21 cellular contexts compared by ENCODE assay signal in genomic region chr11:131991606-131992005, GRCh38.
DNase-seq lines count a peak whose midpoint lies in the region; FAIRE-seq and TF ChIP-seq lines count a peak whose summit lies in the region.
"Had no signal": no experiment of that assay in that cellular context is flagged by ENCODE, and none has a peak within 500 bp of the region (broad histone marks: within the 10 kb centered on the region; RNA-seq: fewer than 3 reads in every experiment).

No MANE protein-coding gene starts in this region.

- peaks cover 10% of the 10 kb centered on the region for H3K9me3 ChIP-seq in mammary epithelial cell (replicated peaks; ENCODE audit: insufficient read depth, low read length)
- peaks cover 8 to 16% of the 10 kb centered on the region in 2 donors for H3K9me3 ChIP-seq in breast epithelium
- H3K9me3 ChIP-seq in keratinocyte (ENCODE audit: control insufficient read depth, low read depth, low read length): peaks cover 4% of the 10 kb centered on the region
- H3K9me3 ChIP-seq: A549 had no signal

- no peak overlapping the region for H3K27ac ChIP-seq in mammary epithelial cell (ENCODE audit: insufficient read depth, low read depth, low read length)
- H3K27ac ChIP-seq in breast epithelium: no peak overlapping the region
- no peak overlapping the region for H3K27ac ChIP-seq in keratinocyte (ENCODE audit: control insufficient read depth, insufficient read depth, low read length)
- H3K27ac ChIP-seq in dorsolateral prefrontal cortex: no peak overlapping the region
- H3K27ac ChIP-seq: 22Rv1; A549; BLaER1 treated with 17β-estradiol and CSF1 and Interleukin-3, amounts not matched to agents 10 nM and 100 nM; C4-2B had no signal

- H3K4me2 ChIP-seq in mammary epithelial cell (ENCODE audit: insufficient read depth, low read depth, low read length) (no peak overlapping the region), keratinocyte (ENCODE audit: control insufficient read depth, extremely low read depth, insufficient read depth, low read depth, low read length) (no peak overlapping the region)
- H3K4me2 ChIP-seq: A549; BLaER1 treated with 17β-estradiol and CSF1 and Interleukin-3, amounts not matched to agents 10 nM and 100 nM had no signal

- TF ChIP-seq CTCF in mammary epithelial cell (conservative IDR thresholded peaks at IDR 0.05 in 1 of 2, IDR thresholded peaks at IDR 0.05 in 1 of 2; ENCODE audit: extremely low read depth in 1 of 2, insufficient read depth in 1 of 2, low read depth in 1 of 2, low read length in 2 of 2) (no peak), breast epithelium (IDR thresholded peaks at IDR 0.05) (no peak), keratinocyte (optimal IDR thresholded peaks at IDR 0.05 in 1 of 3, IDR thresholded peaks at IDR 0.05 in 1 of 3, conservative IDR thresholded peaks at IDR 0.05 in 1 of 3; ENCODE audit: extremely low read depth in 1 of 3, insufficient read depth in 2 of 3, low read length in 3 of 3) (no peak), dorsolateral prefrontal cortex (IDR thresholded peaks at IDR 0.05 in 54 of 56, conservative IDR thresholded peaks at IDR 0.05 in 2 of 56; ENCODE audit: low read depth in 1 of 56, partially characterized antibody in 56 of 56) (no peak)

- H3K36me3 ChIP-seq in mammary epithelial cell (ENCODE audit: insufficient read depth, low read length): no peaks in the 10 kb centered on the region
- H3K36me3 ChIP-seq in breast epithelium: no peaks in the 10 kb centered on the region
- H3K36me3 ChIP-seq in keratinocyte (ENCODE audit: control insufficient read depth in 2 of 2, extremely low read depth in 1 of 2, insufficient read depth in 2 of 2, low read length in 2 of 2): no peaks in the 10 kb centered on the region
- H3K36me3 ChIP-seq: BLaER1 treated with 17β-estradiol and CSF1 and Interleukin-3, amounts not matched to agents 10 nM and 100 nM had no signal

- H3K9me1 ChIP-seq in keratinocyte (ENCODE audit: control insufficient read depth, extremely low read depth, insufficient read depth, low read length): no peaks in the 10 kb centered on the region

- WGBS in mammary epithelial cell (ENCODE audit: low coverage, missing lambda C conversion rate): 100% methylated on average over 2 of the region's 2 CpGs

- no peak overlapping the region for H2AFZ ChIP-seq in mammary epithelial cell (ENCODE audit: low read depth, low read length)
- no peak overlapping the region for H2AFZ ChIP-seq in keratinocyte (ENCODE audit: control insufficient read depth, low read length)

- CTCF ChIA-PET in mammary epithelial cell (lab: Charles Lee; ENCODE audit: low non-redundant PET): no interaction called here

- H3K79me2 ChIP-seq in mammary epithelial cell (ENCODE audit: insufficient read depth, low read length) (no peaks in the 10 kb centered on the region), keratinocyte (ENCODE audit: control insufficient read depth, insufficient read depth, low read length) (no peaks in the 10 kb centered on the region)

- no TSS peak for BruUV-seq in mammary epithelial cell (replicated peaks; lab: Mats Ljungman, UMichigan)

- H3K4me1 ChIP-seq in mammary epithelial cell (ENCODE audit: insufficient read depth, low read length) (peaks cover 16% of the 10 kb centered on the region), breast epithelium (no peaks in the 10 kb centered on the region), keratinocyte (ENCODE audit: control insufficient read depth, extremely low read depth, insufficient read depth, low read length) (peaks cover 17% of the 10 kb centered on the region)
- H3K4me1 ChIP-seq: A549; BLaER1 treated with 17β-estradiol and CSF1 and Interleukin-3, amounts not matched to agents 10 nM and 100 nM; Caco-2 had no signal

- H3K9ac ChIP-seq in mammary epithelial cell (ENCODE audit: insufficient read depth, low read length) (no peak overlapping the region), keratinocyte (ENCODE audit: control insufficient read depth, extremely low read depth, insufficient read depth, low read length) (no peak overlapping the region)
- H3K9ac ChIP-seq: BLaER1 treated with 17β-estradiol and CSF1 and Interleukin-3, amounts not matched to agents 10 nM and 100 nM had no signal

- H4K20me1 ChIP-seq in mammary epithelial cell (ENCODE audit: insufficient read depth, low read length) (no peaks in the 10 kb centered on the region), keratinocyte (ENCODE audit: control insufficient read depth, extremely low read depth, insufficient read depth, low read length) (no peaks in the 10 kb centered on the region)
- H4K20me1 ChIP-seq: BLaER1 treated with 17β-estradiol and CSF1 and Interleukin-3, amounts not matched to agents 10 nM and 100 nM had no signal

- dilution Hi-C loops in mammary epithelial cell (cut with HindIII; ENCODE audit: low sequenced_read_pairs) (no loop called here), keratinocyte (cut with MboI; ENCODE audit: extremely low pct_ligation_motif_present, low sequenced_read_pairs) (no loop called here)

- H3K4me3 ChIP-seq in mammary epithelial cell (replicated peaks in 1 of 3; ENCODE audit: insufficient read depth in 1 of 3, low read depth in 2 of 3, low read length in 3 of 3) (no peak overlapping the region), breast epithelium (no peak overlapping the region), keratinocyte (ENCODE audit: control insufficient read depth in 2 of 3, extremely low read depth in 1 of 3, insufficient read depth in 2 of 3, low read depth in 1 of 3, low read length in 3 of 3) (no peak overlapping the region), dorsolateral prefrontal cortex (no peak overlapping the region)
- H3K4me3 ChIP-seq: A549; BLaER1 treated with 17β-estradiol and CSF1 and Interleukin-3, amounts not matched to agents 10 nM and 100 nM had no signal

- no peaks in the 10 kb centered on the region for H3K27me3 ChIP-seq in mammary epithelial cell (ENCODE audit: insufficient read depth, low read length)
- H3K27me3 ChIP-seq in breast epithelium: no peaks in the 10 kb centered on the region
- H3K27me3 ChIP-seq in keratinocyte (ENCODE audit: control insufficient read depth, extremely low read depth, insufficient read depth, low read length): no peaks in the 10 kb centered on the region
- H3K27me3 ChIP-seq in dorsolateral prefrontal cortex: no peaks in the 10 kb centered on the region
- H3K27me3 ChIP-seq: BLaER1 treated with 17β-estradiol and CSF1 and Interleukin-3, amounts not matched to agents 10 nM and 100 nM had no signal

- DNase-seq in NCI-H1105 treated with DMSO at 0.1 percent for 48 hours (lab: John Stamatoyannopoulos, UW) (peak; percentile 39), NCI-H1105 (lab: John Stamatoyannopoulos, UW) (no peak), mammary epithelial cell (peak; percentile 57), breast epithelium (ENCODE audit: low spot score in 2 of 2) (no peak), keratinocyte (ENCODE audit: low read depth, low spot score) (peak; percentile 41), dorsolateral prefrontal cortex (no peak)
- DNase-seq: AML-193; Caco-2; Calu3; CD4-positive, alpha-beta T cell; CD8-positive, alpha-beta T cell; DMS79 treated with DMSO at 0.1 percent for 48 hours; GF-D8 had no signal

- FAIRE-seq in keratinocyte (lab: Jason Lieb, UNC): no peak
- FAIRE-seq: A549, D721Med, G401.6, GM12891, GM19239 had no signal

- intact Hi-C loops in mammary epithelial cell (cut with micrococcal nuclease): no loop called here
- intact Hi-C loops in breast epithelium (cut with DNase I; ENCODE audit: low total_unique reads): no loop called here
- intact Hi-C loops in dorsolateral prefrontal cortex (cut with DNase I): no loop called here

- no peak for TF ChIP-seq POLR2A in breast epithelium (IDR thresholded peaks at IDR 0.05)

- in situ Hi-C loops in mammary epithelial cell (cut with MboI; ENCODE audit: low sequenced_read_pairs in 2 of 2): no loop called here

Comparison
In these comparisons a context has a peak if more than half of its experiments do, and no peak if none do; other contexts are left out.
1. DNase-seq: peak in NCI-H1105 treated with DMSO at 0.1 percent for 48 hours (single experiment), mammary epithelial cell (single experiment) and keratinocyte (single experiment); none in NCI-H1105 (single experiment), breast epithelium (0 of 2) and dorsolateral prefrontal cortex (0 of 10).